In the genomic region with DNA sequence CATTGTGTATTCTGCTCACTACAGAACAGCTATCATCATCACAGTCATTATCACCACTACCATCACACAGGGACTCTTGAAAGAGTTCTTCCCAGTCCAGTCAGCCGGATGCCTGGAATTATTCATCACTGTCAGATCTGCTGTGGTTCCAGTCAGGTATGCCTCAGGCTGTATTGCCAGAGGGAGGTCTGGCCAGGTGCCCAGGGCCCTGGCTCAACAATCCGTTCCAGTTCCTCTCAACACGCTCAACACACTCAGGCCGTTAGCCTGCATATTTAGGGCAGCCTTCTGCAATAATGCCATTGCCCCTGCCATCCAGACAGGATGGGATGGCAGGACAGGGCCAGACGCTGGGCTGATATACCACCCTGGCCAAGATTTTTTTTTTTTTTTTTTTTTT, we compare ENCODE assay signal across 1 cellular context.
TF ChIP-seq lines count a peak whose summit lies in the region.

No MANE protein-coding gene starts in this region.

TF ChIP-seq in SK-N-SH, 30 proteins besides CTCF, POLR2A, EP300 and RAD21 (continued from another document):
- TF ChIP-seq, protein P1, sequence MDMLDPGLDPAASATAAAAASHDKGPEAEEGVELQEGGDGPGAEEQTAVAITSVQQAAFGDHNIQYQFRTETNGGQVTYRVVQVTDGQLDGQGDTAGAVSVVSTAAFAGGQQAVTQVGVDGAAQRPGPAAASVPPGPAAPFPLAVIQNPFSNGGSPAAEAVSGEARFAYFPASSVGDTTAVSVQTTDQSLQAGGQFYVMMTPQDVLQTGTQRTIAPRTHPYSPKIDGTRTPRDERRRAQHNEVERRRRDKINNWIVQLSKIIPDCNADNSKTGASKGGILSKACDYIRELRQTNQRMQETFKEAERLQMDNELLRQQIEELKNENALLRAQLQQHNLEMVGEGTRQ (IDR thresholded peaks at IDR 0.05; ENCODE audit: borderline replicate concordance, low read depth, low read length) = no peak
- TF ChIP-seq NFIC (IDR thresholded peaks at IDR 0.05; ENCODE audit: borderline replicate concordance) (peak; percentile 97), GABPA (IDR thresholded peaks at IDR 0.05; ENCODE audit: low read depth) (no peak), GATA2 (CRISPR knock-in tag; IDR thresholded peaks at IDR 0.05) (peak; percentile 80), POLR2AphosphoS5 (IDR thresholded peaks at IDR 0.05; ENCODE audit: low read depth, low read length) (peak; percentile 73; the same call in 1 of the 2 replicates), SIN3A (IDR thresholded peaks at IDR 0.05; ENCODE audit: borderline replicate concordance, low read depth, low read length) (peak; percentile 73; the same call in 1 of the 2 replicates), MEF2A (IDR thresholded peaks at IDR 0.05; ENCODE audit: borderline replicate concordance, low read depth) (no peak), NRF1 (IDR thresholded peaks at IDR 0.05; ENCODE audit: low read depth, low read length) (no peak), SMC3 (IDR thresholded peaks at IDR 0.05; ENCODE audit: low read depth, low read length) (no peak), RFX5 (IDR thresholded peaks at IDR 0.05; ENCODE audit: low read length) (no peak), TEAD4 (IDR thresholded peaks at IDR 0.05; ENCODE audit: borderline replicate concordance, insufficient read depth) (peak; percentile 59; the same call in 1 of the 2 replicates), YY1 (IDR thresholded peaks at IDR 0.05; ENCODE audit: low read depth) (no peak), CHD2 (IDR thresholded peaks at IDR 0.05; ENCODE audit: low read length, partially characterized antibody) (peak; percentile 62), MXI1 (IDR thresholded peaks at IDR 0.05; ENCODE audit: low read depth, low read length) (peak; percentile 37), FOSL2 (IDR thresholded peaks at IDR 0.05; ENCODE audit: borderline replicate concordance, low read depth) (peak; percentile 74), REST (IDR thresholded peaks at IDR 0.05; ENCODE audit: low read depth, low read length) (no peak), TCF12 (IDR thresholded peaks at IDR 0.05) (peak; percentile 93)
- TF ChIP-seq, protein P2, sequence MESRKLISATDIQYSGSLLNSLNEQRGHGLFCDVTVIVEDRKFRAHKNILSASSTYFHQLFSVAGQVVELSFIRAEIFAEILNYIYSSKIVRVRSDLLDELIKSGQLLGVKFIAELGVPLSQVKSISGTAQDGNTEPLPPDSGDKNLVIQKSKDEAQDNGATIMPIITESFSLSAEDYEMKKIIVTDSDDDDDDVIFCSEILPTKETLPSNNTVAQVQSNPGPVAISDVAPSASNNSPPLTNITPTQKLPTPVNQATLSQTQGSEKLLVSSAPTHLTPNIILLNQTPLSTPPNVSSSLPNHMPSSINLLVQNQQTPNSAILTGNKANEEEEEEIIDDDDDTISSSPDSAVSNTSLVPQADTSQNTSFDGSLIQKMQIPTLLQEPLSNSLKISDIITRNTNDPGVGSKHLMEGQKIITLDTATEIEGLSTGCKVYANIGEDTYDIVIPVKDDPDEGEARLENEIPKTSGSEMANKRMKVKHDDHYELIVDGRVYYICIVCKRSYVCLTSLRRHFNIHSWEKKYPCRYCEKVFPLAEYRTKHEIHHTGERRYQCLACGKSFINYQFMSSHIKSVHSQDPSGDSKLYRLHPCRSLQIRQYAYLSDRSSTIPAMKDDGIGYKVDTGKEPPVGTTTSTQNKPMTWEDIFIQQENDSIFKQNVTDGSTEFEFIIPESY (IDR thresholded peaks at IDR 0.05; ENCODE audit: borderline replicate concordance, low read depth) = 0 out of 2 replicates have a peak, but pooled peaks have one; percentile 29
- TF ChIP-seq, protein P3, sequence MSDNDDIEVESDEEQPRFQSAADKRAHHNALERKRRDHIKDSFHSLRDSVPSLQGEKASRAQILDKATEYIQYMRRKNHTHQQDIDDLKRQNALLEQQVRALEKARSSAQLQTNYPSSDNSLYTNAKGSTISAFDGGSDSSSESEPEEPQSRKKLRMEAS (IDR thresholded peaks at IDR 0.05; ENCODE audit: low read depth) = peak; percentile 76
